1 cellular context compared by ENCODE assay signal in the genomic region with DNA sequence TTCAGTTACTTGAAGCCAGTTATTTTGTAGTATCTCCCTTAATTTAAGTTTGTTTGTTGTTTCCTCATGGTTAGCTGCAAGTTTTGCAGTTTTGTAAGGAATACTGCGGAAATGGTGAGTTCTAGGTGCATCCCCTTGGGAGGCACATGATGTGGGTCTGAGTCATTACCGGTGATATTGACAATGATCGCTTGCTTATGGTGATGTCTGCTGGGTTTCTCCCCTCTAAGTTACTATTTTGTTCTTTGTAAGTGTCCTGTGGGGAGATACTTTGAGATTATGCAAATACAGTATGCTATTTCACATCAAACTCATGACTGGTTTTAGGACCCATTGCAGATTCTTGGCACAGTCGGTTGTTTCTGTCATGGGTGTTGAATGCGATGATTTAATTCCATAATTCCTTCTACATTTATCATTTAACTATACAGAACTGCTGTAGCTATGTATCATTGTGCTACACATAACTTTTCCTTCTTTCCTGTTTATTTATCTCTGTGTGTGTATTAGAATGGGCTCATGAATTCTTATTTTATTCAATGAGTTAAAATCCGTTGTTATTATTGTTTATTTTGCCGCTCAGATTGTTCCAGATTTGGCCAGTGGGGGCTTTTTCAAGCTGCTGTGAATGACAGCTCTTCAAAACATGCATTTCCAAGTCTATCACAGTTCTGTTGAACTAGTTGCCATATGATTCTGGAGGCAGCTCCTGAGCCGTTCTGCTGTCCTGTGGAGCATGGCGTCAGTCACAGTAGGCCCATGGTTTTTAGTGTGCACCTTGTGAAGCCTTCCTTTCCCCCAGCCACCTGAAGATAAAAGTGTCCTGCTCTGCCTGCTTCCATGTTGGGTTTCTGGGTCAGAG.
A peak's percentile ranks its signal among the peaks of the same experiment; 100 is the strongest.
TF ChIP-seq lines count a peak whose summit lies in the region.

No MANE protein-coding gene starts in this region.

TF ChIP-seq in GM12878, 131 proteins besides CTCF, POLR2A, EP300 and RAD21 (continued from another document and continues in another):
- TF ChIP-seq, protein P1, sequence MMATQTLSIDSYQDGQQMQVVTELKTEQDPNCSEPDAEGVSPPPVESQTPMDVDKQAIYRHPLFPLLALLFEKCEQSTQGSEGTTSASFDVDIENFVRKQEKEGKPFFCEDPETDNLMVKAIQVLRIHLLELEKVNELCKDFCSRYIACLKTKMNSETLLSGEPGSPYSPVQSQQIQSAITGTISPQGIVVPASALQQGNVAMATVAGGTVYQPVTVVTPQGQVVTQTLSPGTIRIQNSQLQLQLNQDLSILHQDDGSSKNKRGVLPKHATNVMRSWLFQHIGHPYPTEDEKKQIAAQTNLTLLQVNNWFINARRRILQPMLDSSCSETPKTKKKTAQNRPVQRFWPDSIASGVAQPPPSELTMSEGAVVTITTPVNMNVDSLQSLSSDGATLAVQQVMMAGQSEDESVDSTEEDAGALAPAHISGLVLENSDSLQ (IDR thresholded peaks at IDR 0.05), result peak; percentile 81
- 0 out of 2 replicates have a peak, but pooled peaks have one; percentile 27 for TF ChIP-seq PAX8 (IDR thresholded peaks at IDR 0.05)
- TF ChIP-seq, protein P2, sequence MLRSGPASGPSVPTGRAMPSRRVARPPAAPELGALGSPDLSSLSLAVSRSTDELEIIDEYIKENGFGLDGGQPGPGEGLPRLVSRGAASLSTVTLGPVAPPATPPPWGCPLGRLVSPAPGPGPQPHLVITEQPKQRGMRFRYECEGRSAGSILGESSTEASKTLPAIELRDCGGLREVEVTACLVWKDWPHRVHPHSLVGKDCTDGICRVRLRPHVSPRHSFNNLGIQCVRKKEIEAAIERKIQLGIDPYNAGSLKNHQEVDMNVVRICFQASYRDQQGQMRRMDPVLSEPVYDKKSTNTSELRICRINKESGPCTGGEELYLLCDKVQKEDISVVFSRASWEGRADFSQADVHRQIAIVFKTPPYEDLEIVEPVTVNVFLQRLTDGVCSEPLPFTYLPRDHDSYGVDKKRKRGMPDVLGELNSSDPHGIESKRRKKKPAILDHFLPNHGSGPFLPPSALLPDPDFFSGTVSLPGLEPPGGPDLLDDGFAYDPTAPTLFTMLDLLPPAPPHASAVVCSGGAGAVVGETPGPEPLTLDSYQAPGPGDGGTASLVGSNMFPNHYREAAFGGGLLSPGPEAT (IDR thresholded peaks at IDR 0.05; ENCODE audit: low read depth), result peak; percentile 95
- TF ChIP-seq IKZF1 (conservative IDR thresholded peaks at IDR 0.05), result peak; percentile 86
- peak; percentile 13 for TF ChIP-seq KLF5 (IDR thresholded peaks at IDR 0.05; ENCODE audit: partially characterized antibody)
- 0 out of 2 replicates have a peak, but pooled peaks have one; percentile 30 for TF ChIP-seq PAX5 (IDR thresholded peaks at IDR 0.05; ENCODE audit: borderline replicate concordance, low read depth, low read length)
- TF ChIP-seq BMI1 (IDR thresholded peaks at IDR 0.05; ENCODE audit: borderline replicate concordance), result peak; percentile 63; the same call in 1 of the 2 replicates
- no peak for TF ChIP-seq KAT2A (conservative IDR thresholded peaks at IDR 0.05; ENCODE audit: control insufficient read depth, low read depth, low read length)
- TF ChIP-seq BACH1 (IDR thresholded peaks at IDR 0.05; ENCODE audit: borderline replicate concordance), result peak; percentile 12; the same call in 1 of the 2 replicates
- TF ChIP-seq, protein P3, sequence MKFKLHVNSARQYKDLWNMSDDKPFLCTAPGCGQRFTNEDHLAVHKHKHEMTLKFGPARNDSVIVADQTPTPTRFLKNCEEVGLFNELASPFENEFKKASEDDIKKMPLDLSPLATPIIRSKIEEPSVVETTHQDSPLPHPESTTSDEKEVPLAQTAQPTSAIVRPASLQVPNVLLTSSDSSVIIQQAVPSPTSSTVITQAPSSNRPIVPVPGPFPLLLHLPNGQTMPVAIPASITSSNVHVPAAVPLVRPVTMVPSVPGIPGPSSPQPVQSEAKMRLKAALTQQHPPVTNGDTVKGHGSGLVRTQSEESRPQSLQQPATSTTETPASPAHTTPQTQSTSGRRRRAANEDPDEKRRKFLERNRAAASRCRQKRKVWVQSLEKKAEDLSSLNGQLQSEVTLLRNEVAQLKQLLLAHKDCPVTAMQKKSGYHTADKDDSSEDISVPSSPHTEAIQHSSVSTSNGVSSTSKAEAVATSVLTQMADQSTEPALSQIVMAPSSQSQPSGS (IDR thresholded peaks at IDR 0.05; ENCODE audit: low read length), result peak; percentile 63
- TF ChIP-seq NFIC (IDR thresholded peaks at IDR 0.05; ENCODE audit: low read depth, low read length), result peak; percentile 78
- TF ChIP-seq CBX5 (IDR thresholded peaks at IDR 0.05; ENCODE audit: low read depth), result no peak
- peak; percentile 64 for TF ChIP-seq TCF12 (IDR thresholded peaks at IDR 0.05; ENCODE audit: low read depth, low read length)
- peak; percentile 72 for TF ChIP-seq FOXM1 (IDR thresholded peaks at IDR 0.05; ENCODE audit: low read depth, low read length)
- 0 out of 2 replicates have a peak, but pooled peaks have one; percentile 0 for TF ChIP-seq ZNF207 (IDR thresholded peaks at IDR 0.05; ENCODE audit: borderline replicate concordance)
- TF ChIP-seq ATF7 (IDR thresholded peaks at IDR 0.05; ENCODE audit: low read depth), result peak; percentile 95
- TF ChIP-seq, protein P4, sequence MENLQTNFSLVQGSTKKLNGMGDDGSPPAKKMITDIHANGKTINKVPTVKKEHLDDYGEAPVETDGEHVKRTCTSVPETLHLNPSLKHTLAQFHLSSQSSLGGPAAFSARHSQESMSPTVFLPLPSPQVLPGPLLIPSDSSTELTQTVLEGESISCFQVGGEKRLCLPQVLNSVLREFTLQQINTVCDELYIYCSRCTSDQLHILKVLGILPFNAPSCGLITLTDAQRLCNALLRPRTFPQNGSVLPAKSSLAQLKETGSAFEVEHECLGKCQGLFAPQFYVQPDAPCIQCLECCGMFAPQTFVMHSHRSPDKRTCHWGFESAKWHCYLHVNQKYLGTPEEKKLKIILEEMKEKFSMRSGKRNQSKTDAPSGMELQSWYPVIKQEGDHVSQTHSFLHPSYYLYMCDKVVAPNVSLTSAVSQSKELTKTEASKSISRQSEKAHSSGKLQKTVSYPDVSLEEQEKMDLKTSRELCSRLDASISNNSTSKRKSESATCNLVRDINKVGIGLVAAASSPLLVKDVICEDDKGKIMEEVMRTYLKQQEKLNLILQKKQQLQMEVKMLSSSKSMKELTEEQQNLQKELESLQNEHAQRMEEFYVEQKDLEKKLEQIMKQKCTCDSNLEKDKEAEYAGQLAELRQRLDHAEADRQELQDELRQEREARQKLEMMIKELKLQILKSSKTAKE (IDR thresholded peaks at IDR 0.05; ENCODE audit: low read depth, poor library complexity, severe bottlenecking), result peak; percentile 84
- TF ChIP-seq BHLHE40 (IDR thresholded peaks at IDR 0.05; ENCODE audit: borderline replicate concordance in 1 of 2, low read depth in 2 of 2, low read length in 1 of 2), result peak; percentile 84 to 89
- no peak for TF ChIP-seq NR2C2 (IDR thresholded peaks at IDR 0.05; ENCODE audit: borderline replicate concordance, control insufficient read depth, insufficient read length, low read depth)
- TF ChIP-seq ASH2L (IDR thresholded peaks at IDR 0.05; ENCODE audit: borderline replicate concordance, low read depth), result peak; percentile 98
- peak; percentile 53 for TF ChIP-seq EED (IDR thresholded peaks at IDR 0.05; ENCODE audit: low read depth)
- peak; percentile 89 for TF ChIP-seq NBN (IDR thresholded peaks at IDR 0.05)
- peak; percentile 14; the same call in 1 of the 2 replicates for TF ChIP-seq CBFB (IDR thresholded peaks at IDR 0.05; ENCODE audit: low read depth)
- TF ChIP-seq, protein P5, sequence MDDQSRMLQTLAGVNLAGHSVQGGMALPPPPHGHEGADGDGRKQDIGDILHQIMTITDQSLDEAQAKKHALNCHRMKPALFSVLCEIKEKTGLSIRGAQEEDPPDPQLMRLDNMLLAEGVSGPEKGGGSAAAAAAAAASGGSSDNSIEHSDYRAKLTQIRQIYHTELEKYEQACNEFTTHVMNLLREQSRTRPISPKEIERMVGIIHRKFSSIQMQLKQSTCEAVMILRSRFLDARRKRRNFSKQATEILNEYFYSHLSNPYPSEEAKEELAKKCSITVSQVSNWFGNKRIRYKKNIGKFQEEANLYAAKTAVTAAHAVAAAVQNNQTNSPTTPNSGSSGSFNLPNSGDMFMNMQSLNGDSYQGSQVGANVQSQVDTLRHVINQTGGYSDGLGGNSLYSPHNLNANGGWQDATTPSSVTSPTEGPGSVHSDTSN (IDR thresholded peaks at IDR 0.05; ENCODE audit: insufficient replicate concordance, low read depth, low read length), result peak; percentile 67
- TF ChIP-seq JUNB (IDR thresholded peaks at IDR 0.05), result peak; percentile 86
- 0 out of 2 replicates have a peak, but pooled peaks have one; percentile 24 for TF ChIP-seq MYB (IDR thresholded peaks at IDR 0.05; ENCODE audit: borderline replicate concordance, low read depth, low read length)
- no peak for TF ChIP-seq ZNF274 (IDR thresholded peaks at IDR 0.05; ENCODE audit: insufficient read depth, insufficient read length)
- TF ChIP-seq BCL11A (IDR thresholded peaks at IDR 0.05; ENCODE audit: low read depth, low read length), result 0 out of 2 replicates have a peak, but pooled peaks have one; percentile 67
- peak; percentile 54; the same call in 1 of the 2 replicates for TF ChIP-seq ZBED1 (IDR thresholded peaks at IDR 0.05; ENCODE audit: borderline replicate concordance)
- no peak for TF ChIP-seq KDM1A (IDR thresholded peaks at IDR 0.05; ENCODE audit: borderline replicate concordance)
- TF ChIP-seq TCF3 (IDR thresholded peaks at IDR 0.05; ENCODE audit: borderline replicate concordance, insufficient read depth, low read depth, low read length), result no peak
- TF ChIP-seq, protein P6, sequence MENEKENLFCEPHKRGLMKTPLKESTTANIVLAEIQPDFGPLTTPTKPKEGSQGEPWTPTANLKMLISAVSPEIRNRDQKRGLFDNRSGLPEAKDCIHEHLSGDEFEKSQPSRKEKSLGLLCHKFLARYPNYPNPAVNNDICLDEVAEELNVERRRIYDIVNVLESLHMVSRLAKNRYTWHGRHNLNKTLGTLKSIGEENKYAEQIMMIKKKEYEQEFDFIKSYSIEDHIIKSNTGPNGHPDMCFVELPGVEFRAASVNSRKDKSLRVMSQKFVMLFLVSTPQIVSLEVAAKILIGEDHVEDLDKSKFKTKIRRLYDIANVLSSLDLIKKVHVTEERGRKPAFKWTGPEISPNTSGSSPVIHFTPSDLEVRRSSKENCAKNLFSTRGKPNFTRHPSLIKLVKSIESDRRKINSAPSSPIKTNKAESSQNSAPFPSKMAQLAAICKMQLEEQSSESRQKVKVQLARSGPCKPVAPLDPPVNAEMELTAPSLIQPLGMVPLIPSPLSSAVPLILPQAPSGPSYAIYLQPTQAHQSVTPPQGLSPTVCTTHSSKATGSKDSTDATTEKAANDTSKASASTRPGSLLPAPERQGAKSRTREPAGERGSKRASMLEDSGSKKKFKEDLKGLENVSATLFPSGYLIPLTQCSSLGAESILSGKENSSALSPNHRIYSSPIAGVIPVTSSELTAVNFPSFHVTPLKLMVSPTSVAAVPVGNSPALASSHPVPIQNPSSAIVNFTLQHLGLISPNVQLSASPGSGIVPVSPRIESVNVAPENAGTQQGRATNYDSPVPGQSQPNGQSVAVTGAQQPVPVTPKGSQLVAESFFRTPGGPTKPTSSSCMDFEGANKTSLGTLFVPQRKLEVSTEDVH (IDR thresholded peaks at IDR 0.05; ENCODE audit: low read depth, partially characterized antibody), result no peak
- peak; percentile 32; the same call in 1 of the 2 replicates for TF ChIP-seq CREB1 (IDR thresholded peaks at IDR 0.05; ENCODE audit: low read depth)
- peak in 1 of 2 experiments; percentile 69; a peak in 1 of 4 replicates for TF ChIP-seq ETV6 (conservative IDR thresholded peaks at IDR 0.05 in 1 of 2, IDR thresholded peaks at IDR 0.05 in 1 of 2; ENCODE audit: borderline replicate concordance in 1 of 2, low read depth in 1 of 2)
- peak; percentile 81 for TF ChIP-seq MTA2 (IDR thresholded peaks at IDR 0.05; ENCODE audit: low read depth)
- no peak for TF ChIP-seq YY1 (IDR thresholded peaks at IDR 0.05; ENCODE audit: low read depth, low read length)
- TF ChIP-seq, protein P7, sequence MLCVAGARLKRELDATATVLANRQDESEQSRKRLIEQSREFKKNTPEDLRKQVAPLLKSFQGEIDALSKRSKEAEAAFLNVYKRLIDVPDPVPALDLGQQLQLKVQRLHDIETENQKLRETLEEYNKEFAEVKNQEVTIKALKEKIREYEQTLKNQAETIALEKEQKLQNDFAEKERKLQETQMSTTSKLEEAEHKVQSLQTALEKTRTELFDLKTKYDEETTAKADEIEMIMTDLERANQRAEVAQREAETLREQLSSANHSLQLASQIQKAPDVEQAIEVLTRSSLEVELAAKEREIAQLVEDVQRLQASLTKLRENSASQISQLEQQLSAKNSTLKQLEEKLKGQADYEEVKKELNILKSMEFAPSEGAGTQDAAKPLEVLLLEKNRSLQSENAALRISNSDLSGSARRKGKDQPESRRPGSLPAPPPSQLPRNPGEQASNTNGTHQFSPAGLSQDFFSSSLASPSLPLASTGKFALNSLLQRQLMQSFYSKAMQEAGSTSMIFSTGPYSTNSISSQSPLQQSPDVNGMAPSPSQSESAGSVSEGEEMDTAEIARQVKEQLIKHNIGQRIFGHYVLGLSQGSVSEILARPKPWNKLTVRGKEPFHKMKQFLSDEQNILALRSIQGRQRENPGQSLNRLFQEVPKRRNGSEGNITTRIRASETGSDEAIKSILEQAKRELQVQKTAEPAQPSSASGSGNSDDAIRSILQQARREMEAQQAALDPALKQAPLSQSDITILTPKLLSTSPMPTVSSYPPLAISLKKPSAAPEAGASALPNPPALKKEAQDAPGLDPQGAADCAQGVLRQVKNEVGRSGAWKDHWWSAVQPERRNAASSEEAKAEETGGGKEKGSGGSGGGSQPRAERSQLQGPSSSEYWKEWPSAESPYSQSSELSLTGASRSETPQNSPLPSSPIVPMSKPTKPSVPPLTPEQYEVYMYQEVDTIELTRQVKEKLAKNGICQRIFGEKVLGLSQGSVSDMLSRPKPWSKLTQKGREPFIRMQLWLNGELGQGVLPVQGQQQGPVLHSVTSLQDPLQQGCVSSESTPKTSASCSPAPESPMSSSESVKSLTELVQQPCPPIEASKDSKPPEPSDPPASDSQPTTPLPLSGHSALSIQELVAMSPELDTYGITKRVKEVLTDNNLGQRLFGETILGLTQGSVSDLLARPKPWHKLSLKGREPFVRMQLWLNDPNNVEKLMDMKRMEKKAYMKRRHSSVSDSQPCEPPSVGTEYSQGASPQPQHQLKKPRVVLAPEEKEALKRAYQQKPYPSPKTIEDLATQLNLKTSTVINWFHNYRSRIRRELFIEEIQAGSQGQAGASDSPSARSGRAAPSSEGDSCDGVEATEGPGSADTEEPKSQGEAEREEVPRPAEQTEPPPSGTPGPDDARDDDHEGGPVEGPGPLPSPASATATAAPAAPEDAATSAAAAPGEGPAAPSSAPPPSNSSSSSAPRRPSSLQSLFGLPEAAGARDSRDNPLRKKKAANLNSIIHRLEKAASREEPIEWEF (IDR thresholded peaks at IDR 0.05; ENCODE audit: insufficient replicate concordance, low read depth, low read length), result no peak
- TF ChIP-seq NR2C1 (IDR thresholded peaks at IDR 0.05), result 0 out of 2 replicates have a peak, but pooled peaks have one; percentile 2
- TF ChIP-seq WRNIP1 (IDR thresholded peaks at IDR 0.05; ENCODE audit: borderline replicate concordance, low read depth, low read length), result no peak
- peak; percentile 94 for TF ChIP-seq MEF2B (IDR thresholded peaks at IDR 0.05; ENCODE audit: partially characterized antibody, poor library complexity, severe bottlenecking)
- TF ChIP-seq MEF2A (IDR thresholded peaks at IDR 0.05; ENCODE audit: insufficient read depth, low read depth, low read length), result 0 out of 2 replicates have a peak, but pooled peaks have one; percentile 40
